In the genomic region with DNA sequence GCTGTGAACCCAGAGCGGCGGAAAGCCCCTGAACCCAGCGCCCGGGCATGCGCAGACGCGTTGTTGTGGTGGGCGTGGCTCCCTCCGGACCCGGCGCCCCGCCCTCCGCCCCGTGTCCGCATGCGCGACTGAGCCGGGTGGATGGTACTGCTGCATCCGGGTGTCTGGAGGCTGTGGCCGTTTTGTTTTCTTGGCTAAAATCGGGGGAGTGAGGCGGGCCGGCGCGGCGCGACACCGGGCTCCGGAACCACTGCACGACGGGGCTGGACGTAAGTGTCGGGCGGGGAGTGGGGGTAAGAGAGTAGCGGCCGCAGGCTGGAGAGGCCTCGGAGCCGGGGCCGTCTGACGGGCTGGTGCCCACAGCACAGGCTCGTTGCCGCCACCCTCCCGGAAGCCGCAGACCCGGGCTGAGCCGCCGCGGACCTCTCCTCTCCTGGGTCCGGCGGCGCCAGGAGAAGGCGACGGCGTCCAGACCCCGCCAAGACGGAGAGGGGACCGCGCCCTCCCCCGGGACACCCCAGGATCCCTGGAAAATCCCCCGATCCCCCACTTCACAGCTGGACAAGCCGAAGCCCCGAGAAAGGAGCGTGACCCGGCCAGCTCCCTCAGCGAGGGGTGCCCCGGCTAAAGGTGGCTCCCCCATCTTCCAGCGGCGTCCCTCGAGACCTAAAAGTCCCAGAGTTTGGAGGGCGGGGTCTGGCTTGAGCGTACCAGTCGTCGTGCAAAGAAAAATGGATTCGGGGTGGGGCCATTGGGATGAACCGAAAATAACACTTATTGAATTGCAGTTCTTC, we compare ENCODE assay signal across 8 cellular contexts. TPM values are rescaled to one million over a fixed set of nuclear protein-coding genes. Genes with fewer than 3 reads are reported as not detected.
DNase-seq lines count a peak whose midpoint lies in the region; TF ChIP-seq lines count a peak whose summit lies in the region.

A gene (plus strand): TSS at position 147 of the 794 bp plus-strand sequence. CDS start 2,153 bp downstream, outside the sequence.

- H3K79me2 ChIP-seq in mesendoderm (ENCODE audit: control insufficient read depth, insufficient read depth, low read length) = peaks cover 14% of the 10 kb centered on the region

- no peak within 1 kb of the TSS for H4K5ac ChIP-seq in mesendoderm (ENCODE audit: low read length)

- no peak within 1 kb of the TSS for H2AK5ac ChIP-seq in mesendoderm (ENCODE audit: low read length)

- DNase-seq in COR-L47 (lab: John Stamatoyannopoulos, UW) (peak; percentile 73), GM20000 (ENCODE audit: low spot score) (peak; percentile 91), HT-29 (ENCODE audit: low spot score) (peak; percentile 78), NT2/D1 (ENCODE audit: low read depth, low spot score) (peak; percentile 86), mesendoderm (peak; percentile 96)
- DNase-seq in activated CD8-positive, alpha-beta memory T cell treated with anti-CD3 and anti-CD28 coated beads, Interleukin-2, amount 50 U/mL, for 1 hour (ENCODE audit: extremely low read depth) = peak; percentile 51
- DNase-seq in stimulated activated CD8-positive, alpha-beta memory T cell treated with anti-CD3 and anti-CD28 coated beads, Interleukin-15, amount 100 ng/mL, for 24 hours (ENCODE audit: low read depth) = peak; percentile 76

- H3K4me2 ChIP-seq in mesendoderm (ENCODE audit: low read length) = peak within 1 kb of the TSS; percentile 61

- peak within 1 kb of the TSS; percentile 86 for H3K18ac ChIP-seq in mesendoderm (ENCODE audit: low read length)

- H3K36me3 ChIP-seq in NT2/D1 (ENCODE audit: insufficient read depth, insufficient read length, low read length) (peaks cover 26% of the 10 kb centered on the region), endocrine pancreas (ENCODE audit: control insufficient read depth, insufficient read depth, low read length) (no peaks in the 10 kb centered on the region), mesendoderm (ENCODE audit: control insufficient read depth, insufficient read depth, low read length) (no peaks in the 10 kb centered on the region)

- peak within 1 kb of the TSS; percentile 99 for H3K27ac ChIP-seq in mesendoderm (ENCODE audit: low read depth, low read length)

- no peak within 1 kb of the TSS for H2BK15ac ChIP-seq in mesendoderm (replicated peaks; ENCODE audit: low read depth)

- no peak within 1 kb of the TSS for H4K8ac ChIP-seq in mesendoderm (ENCODE audit: low read depth, low read length)

- H3K4ac ChIP-seq in mesendoderm (ENCODE audit: low read depth, low read length) = peak within 1 kb of the TSS; percentile 84

- H3K9ac ChIP-seq in NT2/D1 (ENCODE audit: insufficient read length, low read depth) (peak within 1 kb of the TSS; percentile 98), endocrine pancreas (ENCODE audit: control insufficient read depth, insufficient read depth, low read length) (peak within 1 kb of the TSS; percentile 78), mesendoderm (ENCODE audit: low read length) (peak within 1 kb of the TSS; percentile 94)

- TF ChIP-seq CTCF in GM20000 (IDR thresholded peaks at IDR 0.05; ENCODE audit: extremely low read depth, missing control alignments) = no peak

- peak within 1 kb of the TSS; percentile 91 for H3K4me3 ChIP-seq in NT2/D1 (ENCODE audit: insufficient read length, low read depth)
- peak within 1 kb of the TSS; percentile 99 for H3K4me3 ChIP-seq in endocrine pancreas (ENCODE audit: control insufficient read depth, insufficient read depth, low read length)
- H3K4me3 ChIP-seq in mesendoderm (ENCODE audit: low read length) = peak within 1 kb of the TSS; percentile 94

- H2BK120ac ChIP-seq in mesendoderm (ENCODE audit: low read depth, low read length) = no peak within 1 kb of the TSS

- no peaks in the 10 kb centered on the region for H3K79me1 ChIP-seq in mesendoderm (ENCODE audit: low read length)

- peak within 1 kb of the TSS; percentile 96 for H3K56ac ChIP-seq in mesendoderm (ENCODE audit: low read length)

- H3K4me1 ChIP-seq in NT2/D1 (ENCODE audit: insufficient read depth, insufficient read length) (no peaks in the 10 kb centered on the region), endocrine pancreas (ENCODE audit: control insufficient read depth, insufficient read depth, low read length) (peaks cover 4% of the 10 kb centered on the region), mesendoderm (ENCODE audit: control insufficient read depth, low read depth, low read length) (no peaks in the 10 kb centered on the region)

- H3K27me3 ChIP-seq in NT2/D1 (ENCODE audit: insufficient read depth, insufficient read length) (no peaks in the 10 kb centered on the region), endocrine pancreas (ENCODE audit: control insufficient read depth, insufficient read depth, low read length) (no peaks in the 10 kb centered on the region), mesendoderm (ENCODE audit: insufficient read depth, low read length, poor library complexity) (no peaks in the 10 kb centered on the region)

- H3K23ac ChIP-seq in mesendoderm (ENCODE audit: low read length) = peak within 1 kb of the TSS; percentile 45

- H3K9me3 ChIP-seq in NT2/D1 (ENCODE audit: insufficient read depth, low read length) (no peaks in the 10 kb centered on the region), endocrine pancreas (ENCODE audit: control insufficient read depth, low read length) (no peaks in the 10 kb centered on the region)

- WGBS in mesendoderm (ENCODE audit: extremely low coverage, insufficient coverage, low lambda C conversion rate) = no CpG with 5 or more reads among the region's 75 CpGs

- no peak within 1 kb of the TSS for H2BK5ac ChIP-seq in mesendoderm (ENCODE audit: low read length)

RNA-seq across cellular contexts. Expression of the gene that starts here (rescaled TPM):
- total RNA-seq in HT-29 (2014; rRNA removed; shearing (Covaris generic)) = 58.2 and 75.3 TPM in 2 replicates
- polyA plus RNA-seq in mesendoderm (2013, experiment 1 of 2) = 82.7 TPM
- 81.1 TPM for polyA plus RNA-seq in mesendoderm (2013, experiment 2 of 2)

Comparison
In these comparisons a context has a peak if more than half of its experiments do, and no peak if none do; other contexts are left out.
1. Peak in every context shown above with its lines: DNase-seq, H3K4me3 ChIP-seq and H3K27ac ChIP-seq.